Comparison of ENCODE assay signal across 12 cellular contexts in the genomic region with DNA sequence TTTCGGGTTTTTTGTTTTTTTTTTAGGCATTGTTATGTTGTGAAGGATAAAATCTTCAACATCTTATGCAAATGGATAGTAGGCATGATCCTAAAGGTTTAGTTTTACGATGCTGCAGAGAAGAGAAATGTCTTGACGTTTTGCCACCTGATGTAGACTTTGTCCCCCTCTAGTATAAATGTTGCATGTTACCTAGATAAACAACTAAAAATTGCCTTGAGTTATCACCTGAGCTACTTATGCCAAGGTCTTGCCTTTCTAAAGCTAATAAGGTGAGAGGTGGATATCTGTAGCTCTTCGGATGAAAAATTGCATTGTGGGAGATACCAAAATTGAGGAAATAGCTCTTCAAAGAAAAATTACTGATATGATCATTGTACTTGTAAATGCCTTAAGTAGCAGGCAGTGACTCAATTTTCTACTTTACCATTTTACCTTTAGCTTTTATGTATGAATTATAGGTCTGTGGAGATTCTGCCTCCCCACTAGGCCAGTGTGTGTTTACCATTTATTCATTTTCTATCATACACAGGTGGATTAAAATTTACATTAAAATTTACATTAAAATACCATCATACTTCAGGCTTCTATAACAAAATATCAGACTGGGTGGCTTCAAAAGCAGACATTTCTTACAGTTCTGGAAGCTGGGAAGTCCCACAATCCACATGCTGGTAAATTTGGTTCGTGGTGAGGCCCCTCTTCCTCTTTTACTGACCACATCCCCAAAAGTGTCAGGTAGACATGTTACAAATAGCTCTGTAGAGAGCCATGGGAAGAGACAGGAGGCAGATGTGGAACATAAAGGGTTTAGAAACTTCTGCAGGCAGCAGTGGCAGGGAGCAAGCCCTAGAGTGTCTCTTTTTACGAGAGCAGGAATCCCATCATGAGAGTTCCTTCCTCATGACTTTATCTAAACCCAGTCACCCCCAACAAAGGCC.
DNase-seq lines count a peak whose midpoint lies in the region; ATAC-seq and TF ChIP-seq lines count a peak whose summit lies in the region.
"Had no signal": no experiment of that assay in that cellular context is flagged by ENCODE, and none has a peak within 500 bp of the region (broad histone marks: within the 10 kb centered on the region; RNA-seq: fewer than 3 reads in every experiment).

No MANE protein-coding gene starts in this region.

- peak overlapping the region; percentile 41; the same call in 1 of the 2 replicates for H3K27ac Mint-ChIP-seq in GM23338
- H3K27ac Mint-ChIP-seq: nephron progenitor cell had no signal

- ATAC-seq in GM18517 (IDR thresholded peaks at IDR 0.05; ENCODE audit: unreplicated experiment) (peak; percentile 58), GM23338 (no peak)

- no peak overlapping the region for H3K4me2 ChIP-seq in GM23338

- H3K79me2 ChIP-seq in GM23338 (replicated peaks; ENCODE audit: insufficient read depth): no peaks in the 10 kb centered on the region

- TF ChIP-seq CTCF in GM23338 (conservative IDR thresholded peaks at IDR 0.05; ENCODE audit: low read depth in 2 of 2): no peak

- H3K4me1 Mint-ChIP-seq in GM23338: no peaks in the 10 kb centered on the region

- H3F3A ChIP-seq in GM23338 (replicated peaks; ENCODE audit: low read depth): no peaks in the 10 kb centered on the region

- H3K27ac ChIP-seq in GM23338 (ENCODE audit: low read depth): no peak overlapping the region; the same call in 1 of the 2 replicates
- H3K27ac ChIP-seq: breast epithelium had no signal

- peaks cover 22% of the 10 kb centered on the region for H3K36me3 Mint-ChIP-seq in GM23338 (ENCODE audit: low read depth)

- H3K27me3 ChIP-seq in GM23338 (ENCODE audit: insufficient read depth): no peaks in the 10 kb centered on the region
- H3K27me3 ChIP-seq: breast epithelium had no signal

- DNase-seq in GM23338 (ENCODE audit: low spot score) (no peak), Kasumi-1 (lab: John Stamatoyannopoulos, UW) (peak; percentile 95 to 98), germinal center (ENCODE audit: low spot score) (peak; percentile 6), foreskin melanocyte (no peak), cerebellum (ENCODE audit: low spot score) (no peak)
- DNase-seq in activated effector memory CD4-positive, alpha-beta T cell treated with anti-CD3 and anti-CD28 coated beads, Interleukin-2, amount 50 U/mL, for 16 hours: no peak
- no peak for DNase-seq in activated T-cell treated with anti-CD3 and anti-CD28 coated beads, Interleukin-2, amount 50 U/mL, for 48 hours
- DNase-seq: EL, NCI-H510A, nephron progenitor cell had no signal

- H3K9me2 ChIP-seq in GM23338 (ENCODE audit: insufficient read depth): no peaks in the 10 kb centered on the region

- H3K4me1 ChIP-seq in GM23338 (ENCODE audit: insufficient read depth): no peaks in the 10 kb centered on the region

- H3K9me3 Mint-ChIP-seq in GM23338: no peaks in the 10 kb centered on the region
- H3K9me3 Mint-ChIP-seq: nephron progenitor cell had no signal

- peaks cover 7% of the 10 kb centered on the region; the same call in 1 of the 2 replicates for H3K36me3 ChIP-seq in GM23338 (ENCODE audit: insufficient read depth)
- H3K36me3 ChIP-seq: breast epithelium had no signal

- H3K4me3 Mint-ChIP-seq in GM23338: no peak overlapping the region
- H3K4me3 Mint-ChIP-seq: nephron progenitor cell had no signal

- no peaks in the 10 kb centered on the region for H3K27me3 Mint-ChIP-seq in GM23338 (ENCODE audit: insufficient read depth, low read depth, poor library complexity)

- no peak overlapping the region for H2AFZ ChIP-seq in GM23338

- H4K20me1 ChIP-seq in GM23338 (replicated peaks; ENCODE audit: insufficient read depth): peaks cover 11% of the 10 kb centered on the region; the same call in 1 of the 2 replicates

- no peak overlapping the region for H3K4me3 ChIP-seq in GM23338
- H3K4me3 ChIP-seq: breast epithelium had no signal

TF ChIP-seq in GM23338, 12 proteins besides CTCF, POLR2A, EP300 and RAD21 (continues in another document):
- TF ChIP-seq POLR2AphosphoS5 (IDR thresholded peaks at IDR 0.05; ENCODE audit: low read depth) (no peak), ZNF114 (CRISPR knock-in tag; IDR thresholded peaks at IDR 0.05) (no peak), JUNB (IDR thresholded peaks at IDR 0.05; ENCODE audit: unreplicated experiment) (no peak), EZH2phosphoT487 (IDR thresholded peaks at IDR 0.05; ENCODE audit: unreplicated experiment) (no peak), ZNF331 (CRISPR knock-in tag; IDR thresholded peaks at IDR 0.05; ENCODE audit: low read depth) (no peak), NANOG (IDR thresholded peaks at IDR 0.05; ENCODE audit: borderline replicate concordance) (no peak), STAT1 (IDR thresholded peaks at IDR 0.05; ENCODE audit: unreplicated experiment) (no peak), CREB1 (CRISPR knock-in tag; IDR thresholded peaks at IDR 0.05; ENCODE audit: low read depth) (no peak), EZH2 (IDR thresholded peaks at IDR 0.05; ENCODE audit: low read depth, unreplicated experiment) (no peak)
- TF ChIP-seq, protein P1, sequence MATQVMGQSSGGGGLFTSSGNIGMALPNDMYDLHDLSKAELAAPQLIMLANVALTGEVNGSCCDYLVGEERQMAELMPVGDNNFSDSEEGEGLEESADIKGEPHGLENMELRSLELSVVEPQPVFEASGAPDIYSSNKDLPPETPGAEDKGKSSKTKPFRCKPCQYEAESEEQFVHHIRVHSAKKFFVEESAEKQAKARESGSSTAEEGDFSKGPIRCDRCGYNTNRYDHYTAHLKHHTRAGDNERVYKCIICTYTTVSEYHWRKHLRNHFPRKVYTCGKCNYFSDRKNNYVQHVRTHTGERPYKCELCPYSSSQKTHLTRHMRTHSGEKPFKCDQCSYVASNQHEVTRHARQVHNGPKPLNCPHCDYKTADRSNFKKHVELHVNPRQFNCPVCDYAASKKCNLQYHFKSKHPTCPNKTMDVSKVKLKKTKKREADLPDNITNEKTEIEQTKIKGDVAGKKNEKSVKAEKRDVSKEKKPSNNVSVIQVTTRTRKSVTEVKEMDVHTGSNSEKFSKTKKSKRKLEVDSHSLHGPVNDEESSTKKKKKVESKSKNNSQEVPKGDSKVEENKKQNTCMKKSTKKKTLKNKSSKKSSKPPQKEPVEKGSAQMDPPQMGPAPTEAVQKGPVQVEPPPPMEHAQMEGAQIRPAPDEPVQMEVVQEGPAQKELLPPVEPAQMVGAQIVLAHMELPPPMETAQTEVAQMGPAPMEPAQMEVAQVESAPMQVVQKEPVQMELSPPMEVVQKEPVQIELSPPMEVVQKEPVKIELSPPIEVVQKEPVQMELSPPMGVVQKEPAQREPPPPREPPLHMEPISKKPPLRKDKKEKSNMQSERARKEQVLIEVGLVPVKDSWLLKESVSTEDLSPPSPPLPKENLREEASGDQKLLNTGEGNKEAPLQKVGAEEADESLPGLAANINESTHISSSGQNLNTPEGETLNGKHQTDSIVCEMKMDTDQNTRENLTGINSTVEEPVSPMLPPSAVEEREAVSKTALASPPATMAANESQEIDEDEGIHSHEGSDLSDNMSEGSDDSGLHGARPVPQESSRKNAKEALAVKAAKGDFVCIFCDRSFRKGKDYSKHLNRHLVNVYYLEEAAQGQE (IDR thresholded peaks at IDR 0.05; ENCODE audit: unreplicated experiment): no peak
- TF ChIP-seq, protein P2, sequence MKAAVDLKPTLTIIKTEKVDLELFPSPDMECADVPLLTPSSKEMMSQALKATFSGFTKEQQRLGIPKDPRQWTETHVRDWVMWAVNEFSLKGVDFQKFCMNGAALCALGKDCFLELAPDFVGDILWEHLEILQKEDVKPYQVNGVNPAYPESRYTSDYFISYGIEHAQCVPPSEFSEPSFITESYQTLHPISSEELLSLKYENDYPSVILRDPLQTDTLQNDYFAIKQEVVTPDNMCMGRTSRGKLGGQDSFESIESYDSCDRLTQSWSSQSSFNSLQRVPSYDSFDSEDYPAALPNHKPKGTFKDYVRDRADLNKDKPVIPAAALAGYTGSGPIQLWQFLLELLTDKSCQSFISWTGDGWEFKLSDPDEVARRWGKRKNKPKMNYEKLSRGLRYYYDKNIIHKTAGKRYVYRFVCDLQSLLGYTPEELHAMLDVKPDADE (IDR thresholded peaks at IDR 0.05): no peak

Comparison
In these comparisons a context has a peak if more than half of its experiments do, and no peak if none do; other contexts are left out.
1. DNase-seq: peak in Kasumi-1 (2 of 2) and germinal center (single experiment); none in GM23338 (single experiment), activated effector memory CD4-positive, alpha-beta T cell treated with anti-CD3 and anti-CD28 coated beads, Interleukin-2, amount 50 U/mL, for 16 hours (single experiment), foreskin melanocyte (single experiment), activated T-cell treated with anti-CD3 and anti-CD28 coated beads, Interleukin-2, amount 50 U/mL, for 48 hours (0 of 2) and cerebellum (single experiment).